ENCODE assay signal across 19 cellular contexts in the genomic region with DNA sequence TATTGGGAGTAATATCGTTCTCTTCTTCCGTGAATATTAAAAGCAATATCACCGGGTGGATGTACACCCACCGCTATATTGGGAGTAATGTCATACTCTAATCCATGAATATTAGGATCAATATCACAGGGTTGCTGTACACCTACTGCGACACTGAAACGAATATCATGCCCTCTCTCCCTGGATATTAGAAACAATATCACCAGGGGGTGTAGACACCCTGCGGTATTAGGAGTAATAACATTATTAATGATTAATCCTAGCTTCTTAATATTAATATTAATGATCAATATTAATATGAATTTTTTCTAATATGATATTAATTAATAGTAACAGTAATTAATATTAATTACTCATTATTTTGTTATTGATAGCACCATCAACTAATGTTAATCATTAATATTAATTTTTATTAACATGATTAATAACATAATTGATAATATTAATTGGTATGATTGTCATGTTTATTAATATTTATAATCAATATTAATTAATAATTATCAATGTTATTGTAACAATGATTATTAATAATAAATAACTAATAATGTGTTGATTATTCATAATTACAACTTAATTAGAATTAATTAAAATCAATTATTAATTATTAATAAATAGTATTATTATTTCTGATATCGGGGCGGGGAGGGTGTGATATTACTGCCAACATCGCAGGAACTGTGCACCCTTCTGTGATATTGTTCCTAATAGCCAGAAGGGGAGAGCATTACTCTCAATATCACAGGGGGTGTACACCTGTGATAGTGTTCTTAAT.
DNase-seq lines count a peak whose midpoint lies in the region; ATAC-seq, FAIRE-seq and TF ChIP-seq lines count a peak whose summit lies in the region.
"Had no signal": no experiment of that assay in that cellular context is flagged by ENCODE, and none has a peak within 500 bp of the region (broad histone marks: within the 10 kb centered on the region; RNA-seq: fewer than 3 reads in every experiment).

No MANE protein-coding gene starts in this region.

- WGBS in pancreas, 2 donors, result 84 to 92% methylated on average over 10 of the region's 10 CpGs

- no peaks in the 10 kb centered on the region for H3K27me3 ChIP-seq in pancreas
- H3K27me3 ChIP-seq: BE2C had no signal

- FAIRE-seq in G401.6 (lab: Jason Lieb, UNC) (peak; percentile 98), TTC549 (lab: Jason Lieb, UNC) (peak; percentile 91), endometrium (lab: Jason Lieb, UNC) (peak; percentile 96), pancreas (lab: Jason Lieb, UNC) (peak; percentile 99)
- FAIRE-seq: D721Med, GM12892, GM18507 had no signal

- no peaks in the 10 kb centered on the region for H3K9me3 ChIP-seq in pancreas
- H3K9me3 ChIP-seq: BE2C, Caco-2, HAP-1 had no signal

- intact Hi-C loops in pancreas (cut with DNase I), result no loop called here

- no peaks in the 10 kb centered on the region for H3K36me3 ChIP-seq in pancreas
- H3K36me3 ChIP-seq: BE2C, HAP-1 had no signal

- ATAC-seq in pancreas, result no peak

- no peak overlapping the region for H3K27ac ChIP-seq in pancreas
- H3K27ac ChIP-seq: GM23248 had no signal

- TF ChIP-seq CTCF in pancreas (IDR thresholded peaks at IDR 0.05), result no peak

- no peaks in the 10 kb centered on the region for H3K4me1 ChIP-seq in pancreas
- H3K4me1 ChIP-seq: BE2C, Caco-2, HAP-1 had no signal

- DNase-seq in pancreas (no peak), T-helper 1 cell (no peak)
- no peak for DNase-seq in activated CD8-positive, alpha-beta memory T cell treated with anti-CD3 and anti-CD28 coated beads for 24 hours
- DNase-seq in effector CD8-positive, alpha-beta T cell (lab: John Stamatoyannopoulos, UW), result no peak
- DNase-seq: ACHN; BE2C; C1 segment of cervical spinal cord; Caco-2; CD8-positive, alpha-beta memory T cell; GDM1; GM23248; IMR-90 had no signal

- H3K4me3 ChIP-seq in pancreas, result no peak overlapping the region
- H3K4me3 ChIP-seq: GM23248, HAP-1 had no signal
